In the genomic region with DNA sequence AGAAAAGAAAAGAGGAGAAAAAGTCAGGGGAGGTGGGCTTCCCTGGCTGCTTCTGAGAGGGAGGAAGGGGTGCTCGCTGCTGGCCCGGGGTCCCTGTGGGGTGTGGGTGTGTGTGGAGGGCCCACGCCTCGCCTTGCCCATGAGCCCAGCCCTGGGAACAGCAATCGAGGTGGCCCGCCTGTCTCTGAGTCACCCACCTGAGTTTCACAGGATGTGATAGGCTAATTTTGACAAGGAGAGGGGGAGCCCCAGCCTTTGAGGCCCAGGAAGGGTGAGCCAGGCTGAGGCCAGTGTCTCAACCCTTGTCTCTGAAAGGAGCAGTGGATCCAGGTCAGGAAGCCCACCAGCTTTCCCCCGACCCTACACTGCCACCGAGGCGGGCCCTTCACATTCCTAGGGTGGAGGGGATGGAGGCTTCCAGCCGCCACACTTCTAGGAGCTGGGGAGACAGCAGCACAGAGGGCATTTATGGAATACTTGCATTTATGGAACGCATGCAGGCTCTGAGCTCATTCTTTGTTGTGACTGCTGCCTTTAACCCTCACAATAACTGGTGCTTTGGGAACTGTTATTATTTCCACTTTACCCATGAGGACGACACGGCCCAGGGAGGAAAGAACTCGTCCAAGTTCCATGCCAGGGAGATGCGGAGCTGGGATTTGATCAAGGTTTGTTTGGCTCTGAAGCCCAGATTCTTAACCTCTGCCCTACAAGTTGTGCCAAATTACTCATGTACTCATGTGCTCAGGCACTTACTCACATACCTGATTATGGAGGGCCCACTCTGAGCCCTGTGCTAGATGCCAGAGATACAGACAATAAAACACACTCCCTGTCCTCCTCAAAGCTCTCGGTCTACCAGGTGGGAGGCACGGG, we compare ENCODE assay signal across 9 cellular contexts. TPM values are rescaled to one million over a fixed set of nuclear protein-coding genes. Genes with fewer than 3 reads are reported as not detected.
DNase-seq lines count a peak whose midpoint lies in the region; ATAC-seq and TF ChIP-seq lines count a peak whose summit lies in the region.
"Had no signal": no experiment of that assay in that cellular context is flagged by ENCODE, and none has a peak within 500 bp of the region (broad histone marks: within the 10 kb centered on the region; RNA-seq: fewer than 3 reads in every experiment).

No MANE protein-coding gene starts in this region.

- ATAC-seq in psoas muscle (peak; percentile 40 to 92 (median 76)), GM21723 (IDR thresholded peaks at IDR 0.05; ENCODE audit: unreplicated experiment) (no peak), HG02938 (IDR thresholded peaks at IDR 0.05; ENCODE audit: unreplicated experiment) (no peak)
- ATAC-seq: naive thymus-derived CD8-positive, alpha-beta T cell had no signal

- WGBS in psoas muscle, 3 donors, result 30 to 40% (median 32%) methylated on average over 17 of the region's 17 CpGs

- H3K36me3 ChIP-seq in psoas muscle (ENCODE audit: insufficient read depth in 1 of 2, low read depth in 1 of 2), result no peaks in the 10 kb centered on the region

- no peak for TF ChIP-seq CTCF in psoas muscle (IDR thresholded peaks at IDR 0.05)

- H3K27ac ChIP-seq in psoas muscle, result no peak overlapping the region

- DNase-seq in DMS79 treated with DMSO at 0.1 percent for 48 hours (lab: John Stamatoyannopoulos, UW), result peak; percentile 58
- peak; percentile 24 for DNase-seq in HS-27A (ENCODE audit: low read depth)
- DNase-seq in dermis blood vessel endothelial cell, result peak; percentile 5
- DNase-seq in psoas muscle, result no peak
- no peak for DNase-seq in UCSD-AML1 (lab: John Stamatoyannopoulos, UW; ENCODE audit: unreplicated experiment)
- no peak for DNase-seq in NCI-H1436 treated with DMSO at 0.1 percent for 48 hours (lab: John Stamatoyannopoulos, UW)
- DNase-seq: naive thymus-derived CD8-positive, alpha-beta T cell had no signal

- no peak overlapping the region for H3K4me3 ChIP-seq in psoas muscle

- H3K4me1 ChIP-seq in psoas muscle, result no peaks in the 10 kb centered on the region

- H3K9me3 ChIP-seq in psoas muscle, result no peaks in the 10 kb centered on the region

- peaks cover 0 to 26% (median 0%) of the 10 kb centered on the region in 3 donors for H3K27me3 ChIP-seq in psoas muscle (ENCODE audit: insufficient read depth in 3 of 3, low read length in 2 of 3)

- intact Hi-C loops in psoas muscle (cut with DNase I), result no loop called here

RNA-seq across cellular contexts. Expression of a gene that starts 49.3 kb away (rescaled TPM):
- under 0.01 and 0.05 TPM in 2 replicates for total RNA-seq in dermis blood vessel endothelial cell
- total RNA-seq in psoas muscle, result 1 to 10 TPM; 1.1 to 3.9 (median 2.1) TPM
- 1 to 10 TPM in 2 of 3 donors, under 1 TPM in 1; 0.05 to 2.0 (median 1.9) TPM for polyA plus RNA-seq in psoas muscle

Comparison
In these comparisons a context has a peak if more than half of its experiments do, and no peak if none do; other contexts are left out.
1. DNase-seq: peak in DMS79 treated with DMSO at 0.1 percent for 48 hours (single experiment), HS-27A (single experiment) and dermis blood vessel endothelial cell (single experiment); none in psoas muscle (0 of 2), UCSD-AML1 (single experiment) and NCI-H1436 treated with DMSO at 0.1 percent for 48 hours (single experiment).
2. ATAC-seq: peak in psoas muscle (4 of 4); none in GM21723 (single experiment) and HG02938 (single experiment).